In genomic region chr14:52241102-52241793, GRCh38 we compare ENCODE assay signal across 1 cellular context.
TF ChIP-seq lines count a peak whose summit lies in the region.

No MANE protein-coding gene starts in this region.

TF ChIP-seq in GM12878, 131 proteins besides CTCF, POLR2A, EP300 and RAD21:
- TF ChIP-seq USF1 (IDR thresholded peaks at IDR 0.05; ENCODE audit: borderline replicate concordance, extremely low read length, insufficient read depth, low read depth, low read length) (no peak), EGR1 (IDR thresholded peaks at IDR 0.05; ENCODE audit: borderline replicate concordance in 1 of 2, low read depth in 2 of 2, low read length in 2 of 2) (no peak), NR2C2 (IDR thresholded peaks at IDR 0.05; ENCODE audit: borderline replicate concordance, control insufficient read depth, insufficient read length, low read depth) (no peak), ZZZ3 (IDR thresholded peaks at IDR 0.05; ENCODE audit: control insufficient read depth, insufficient read length, low read depth) (no peak), BCL11A (IDR thresholded peaks at IDR 0.05; ENCODE audit: low read depth, low read length) (no peak), CHD2 (IDR thresholded peaks at IDR 0.05; ENCODE audit: borderline replicate concordance, low read depth, low read length) (no peak), CREM (IDR thresholded peaks at IDR 0.05; ENCODE audit: low read depth) (no peak), ETV6 (conservative IDR thresholded peaks at IDR 0.05 in 1 of 2, IDR thresholded peaks at IDR 0.05 in 1 of 2; ENCODE audit: borderline replicate concordance in 1 of 2, low read depth in 1 of 2) (no peak), BHLHE40 (IDR thresholded peaks at IDR 0.05; ENCODE audit: borderline replicate concordance in 1 of 2, low read depth in 2 of 2, low read length in 1 of 2) (no peak), RUNX3 (IDR thresholded peaks at IDR 0.05; ENCODE audit: low read length) (no peak), ASH2L (IDR thresholded peaks at IDR 0.05; ENCODE audit: borderline replicate concordance, low read depth) (no peak), MTA3 (IDR thresholded peaks at IDR 0.05; ENCODE audit: borderline replicate concordance, low read length) (no peak), SIN3A (IDR thresholded peaks at IDR 0.05; ENCODE audit: low read depth, low read length) (no peak), CEBPB (IDR thresholded peaks at IDR 0.05; ENCODE audit: borderline replicate concordance in 1 of 2, low read depth in 2 of 2, low read length in 2 of 2) (no peak), SKIL (IDR thresholded peaks at IDR 0.05; ENCODE audit: low read depth, poor library complexity, severe bottlenecking) (no peak), BCLAF1 (IDR thresholded peaks at IDR 0.05) (no peak), CEBPZ (IDR thresholded peaks at IDR 0.05; ENCODE audit: low read depth, low read length) (no peak), ATF2 (IDR thresholded peaks at IDR 0.05; ENCODE audit: low read length) (no peak)
